Comparison of ENCODE assay signal across 26 cellular contexts in genomic region chr2:222452422-222452950, GRCh38. TPM values are rescaled to one million over a fixed set of nuclear protein-coding genes. Genes with fewer than 3 reads are reported as not detected.
"Had no signal": no experiment of that assay in that cellular context is flagged by ENCODE, and none has a peak within 500 bp of the region (broad histone marks: within the 10 kb centered on the region; RNA-seq: fewer than 3 reads in every experiment).

No MANE protein-coding gene starts in this region.

- H3K36me3 ChIP-seq: ascending aorta, brain microvascular endothelial cell, colonic mucosa, esophagus squamous epithelium, gastroesophageal sphincter, heart left ventricle, thoracic aorta, upper lobe of left lung, WERI-Rb-1 had no signal

- H3K9me3 ChIP-seq: ascending aorta, colonic mucosa, esophagus squamous epithelium, gastroesophageal sphincter, heart left ventricle, thoracic aorta, upper lobe of left lung had no signal

- H3K4me3 ChIP-seq: ascending aorta, colonic mucosa, dorsolateral prefrontal cortex, esophagus squamous epithelium, gastroesophageal sphincter, heart left ventricle, thoracic aorta, upper lobe of left lung had no signal

- ATAC-seq: activated CD8-positive, alpha-beta T cell treated with anti-CD3 and anti-CD28 coated beads for 36 hours; activated naive CD4-positive, alpha-beta T cell treated with anti-CD3 and anti-CD28 coated beads, Interleukin-2, amount 50 U/mL, for 72 hours; gastroesophageal sphincter; heart left ventricle; natural killer cell; T-cell had no signal

- H3K4me1 ChIP-seq: ascending aorta, colonic mucosa had no signal

- H3K27me3 ChIP-seq: ascending aorta, brain microvascular endothelial cell, colonic mucosa, esophagus squamous epithelium, upper lobe of left lung had no signal

- DNase-seq: activated CD4-positive, alpha-beta T cell treated with anti-CD3 and anti-CD28 coated beads, Interleukin-2, amount 10 ng/mL, durations not matched to agents 7 days and 5 days; activated CD4-positive, CD25-positive, alpha-beta regulatory T cell treated with anti-CD3 and anti-CD28 coated beads, Interleukin-2, amount 50 U/mL, for 72 hours; activated CD8-positive, alpha-beta T cell treated with anti-CD3 and anti-CD28 coated beads for 36 hours; activated gamma-delta T cell treated with Interleukin-2 at 50 U/mL for 16 hours; activated T-cell treated with anti-CD3 and anti-CD28 coated beads, Interleukin-2, amount 50 U/mL, for 1 hour; brain microvascular endothelial cell; colonic mucosa; dorsolateral prefrontal cortex; esophagus squamous epithelium; islet precursor cell; midbrain; natural killer cell; retina; stimulated activated CD4-positive, alpha-beta T cell treated with anti-CD3 and anti-CD28 coated beads, Interleukin-4, amount 100 ng/mL, for 24 hours; stimulated activated naive CD4-positive, alpha-beta T cell treated with Interleukin-2 at 50 U/mL for 16 hours; T-cell; WERI-Rb-1 had no signal

- H3K27ac ChIP-seq: ascending aorta, brain microvascular endothelial cell, colonic mucosa, dorsolateral prefrontal cortex, esophagus squamous epithelium, gastroesophageal sphincter, thoracic aorta, upper lobe of left lung had no signal

RNA-seq across cellular contexts. Expression of gene SGPP2, which starts 28.1 kb away (rescaled TPM):
- total RNA-seq: lung microvascular endothelial cell, osteoblast, posterior vena cava had no signal
